ENCODE assay signal across 8 cellular contexts in genomic region chr6:26064619-26065257, GRCh38. TPM values are rescaled to one million over a fixed set of nuclear protein-coding genes. Genes with fewer than 3 reads are reported as not detected.
DNase-seq lines count a peak whose midpoint lies in the region; ATAC-seq and TF ChIP-seq lines count a peak whose summit lies in the region.

No MANE protein-coding gene starts in this region.

- no peaks in the 10 kb centered on the region for H3K9me3 Mint-ChIP-seq in activated T-cell treated with anti-CD3 and anti-CD28 coated beads, Interleukin-2, amount 50 U/mL, for 24 hours

- no peak overlapping the region for H3K23ac ChIP-seq in trophoblast cell (ENCODE audit: low read length)

- no peaks in the 10 kb centered on the region for H3K79me2 ChIP-seq in trophoblast cell (ENCODE audit: control insufficient read depth, insufficient read depth, low read length, poor library complexity)

- no peak overlapping the region for H4K8ac ChIP-seq in trophoblast cell (ENCODE audit: low read depth, low read length)

- H2AFZ ChIP-seq in trophoblast cell (ENCODE audit: insufficient read depth, low read length, poor library complexity) = no peak overlapping the region

- no peak overlapping the region for H2BK12ac ChIP-seq in trophoblast cell (ENCODE audit: low read length)

- H3K27me3 ChIP-seq in BE2C (no peaks in the 10 kb centered on the region), foreskin keratinocyte (no peaks in the 10 kb centered on the region), trophoblast cell (ENCODE audit: insufficient read depth, low read length) (no peaks in the 10 kb centered on the region)

- no peak overlapping the region for H2AK5ac ChIP-seq in trophoblast cell (ENCODE audit: low read length)

- H3K27ac ChIP-seq in foreskin keratinocyte (no peak overlapping the region), trophoblast cell (ENCODE audit: low read depth, low read length) (no peak overlapping the region)

- H3K36me3 ChIP-seq in BE2C = no peaks in the 10 kb centered on the region
- H3K36me3 ChIP-seq in trophoblast cell (ENCODE audit: control insufficient read depth in 1 of 2, insufficient read depth in 2 of 2, low read length in 2 of 2) = no peaks in the 10 kb centered on the region

- TF ChIP-seq CTCF in BE2C (IDR thresholded peaks at IDR 0.05; ENCODE audit: low read depth, low read length) (peak; percentile 77), foreskin keratinocyte (conservative IDR thresholded peaks at IDR 0.05) (peak; percentile 77)

- H3K9me3 ChIP-seq in BE2C (no peaks in the 10 kb centered on the region), trophoblast cell (ENCODE audit: insufficient read depth, low read depth, low read length) (no peaks in the 10 kb centered on the region)

- H3K79me1 ChIP-seq in trophoblast cell (ENCODE audit: low read length) = peaks cover 11% of the 10 kb centered on the region

- no peaks in the 10 kb centered on the region for H3K36me3 Mint-ChIP-seq in activated T-cell treated with anti-CD3 and anti-CD28 coated beads, Interleukin-2, amount 50 U/mL, for 24 hours (ENCODE audit: low read depth)

- H3K4me3 ChIP-seq in BE2C (ENCODE audit: low read depth, low read length) (no peak overlapping the region), trophoblast cell (ENCODE audit: low read depth, low read length) (no peak overlapping the region)

- H3K4me1 Mint-ChIP-seq in activated T-cell treated with anti-CD3 and anti-CD28 coated beads, Interleukin-2, amount 50 U/mL, for 24 hours (ENCODE audit: low read depth) = peaks cover 6% of the 10 kb centered on the region

- no peak overlapping the region for H2BK5ac ChIP-seq in trophoblast cell (ENCODE audit: low read depth, low read length, poor library complexity)

- no peak overlapping the region for H3K18ac ChIP-seq in trophoblast cell (ENCODE audit: low read length)

- H3K4me3 Mint-ChIP-seq in activated T-cell treated with anti-CD3 and anti-CD28 coated beads, Interleukin-2, amount 50 U/mL, for 24 hours = no peak overlapping the region

- no peak overlapping the region for H4K12ac ChIP-seq in trophoblast cell (ENCODE audit: low read depth, low read length)

- H3K4me1 ChIP-seq in BE2C (no peaks in the 10 kb centered on the region; the same call in 1 of the 2 replicates), foreskin keratinocyte (no peaks in the 10 kb centered on the region), trophoblast cell (ENCODE audit: control insufficient read depth in 1 of 2, insufficient read depth in 2 of 2, low read length in 2 of 2) (peaks cover 0 to 2% of the 10 kb centered on the region in 2 experiments)

- no peak overlapping the region for H2BK120ac ChIP-seq in trophoblast cell (ENCODE audit: insufficient read depth, low read length, poor library complexity)

- H3K4me2 ChIP-seq in trophoblast cell (ENCODE audit: low read length) = no peak overlapping the region

- peak; percentile 30 for DNase-seq in BE2C
- DNase-seq in NCI-H69 (lab: John Stamatoyannopoulos, UW) = peak; percentile 70
- DNase-seq in activated T-cell treated with anti-CD3 and anti-CD28 coated beads, Interleukin-2, amount 50 U/mL, for 24 hours = peak; percentile 47
- no peak for DNase-seq in foreskin keratinocyte
- DNase-seq in trophoblast cell = peak; percentile 40 to 83

- H3K4ac ChIP-seq in trophoblast cell (ENCODE audit: low read depth, low read length) = no peak overlapping the region

- ATAC-seq in GM21723 (IDR thresholded peaks at IDR 0.05; ENCODE audit: unreplicated experiment) = peak; percentile 49
- ATAC-seq in foreskin keratinocyte = peak; percentile 55
- ATAC-seq in GM19324 (IDR thresholded peaks at IDR 0.05; ENCODE audit: low FRiP score, unreplicated experiment) = no peak
- no peak for ATAC-seq in GM21526 (IDR thresholded peaks at IDR 0.05; ENCODE audit: low FRiP score, unreplicated experiment)

- no CpG with 5 or more reads among the region's 10 CpGs for WGBS in trophoblast cell (ENCODE audit: extremely low coverage, insufficient coverage, insufficient read length)

- no peak overlapping the region for H3K14ac ChIP-seq in trophoblast cell (ENCODE audit: low read length)

- no peaks in the 10 kb centered on the region for H3K27me3 Mint-ChIP-seq in activated T-cell treated with anti-CD3 and anti-CD28 coated beads, Interleukin-2, amount 50 U/mL, for 24 hours

- no peak overlapping the region for H3K9ac ChIP-seq in trophoblast cell (ENCODE audit: low read length)

- no peak overlapping the region for H4K91ac ChIP-seq in trophoblast cell (ENCODE audit: low read depth, low read length)

- H3K27ac Mint-ChIP-seq in activated T-cell treated with anti-CD3 and anti-CD28 coated beads, Interleukin-2, amount 50 U/mL, for 24 hours = no peak overlapping the region

RNA-seq across cellular contexts. Expression of gene HFE, which starts 22.5 kb away (rescaled TPM):
- polyA plus RNA-seq in BE2C (2012; ENCODE audit: insufficient read depth, insufficient read length, low read depth) = not detected
- 13.2 and 13.6 TPM in 2 replicates for total RNA-seq in foreskin keratinocyte
- polyA plus RNA-seq in foreskin keratinocyte = 4.2 and 5.1 TPM in 2 replicates
- 1.7 and 1.8 TPM in 2 replicates for polyA plus RNA-seq in trophoblast cell (2013)

Comparison
In these comparisons a context has a peak if more than half of its experiments do, and no peak if none do; other contexts are left out.
1. DNase-seq: peak in BE2C (single experiment), NCI-H69 (single experiment), activated T-cell treated with anti-CD3 and anti-CD28 coated beads, Interleukin-2, amount 50 U/mL, for 24 hours (single experiment) and trophoblast cell (2 of 2); none in foreskin keratinocyte (0 of 2).
2. ATAC-seq: peak in GM21723 (single experiment) and foreskin keratinocyte (single experiment); none in GM19324 (single experiment) and GM21526 (single experiment).